ENCODE assay signal across 23 cellular contexts in the genomic region with DNA sequence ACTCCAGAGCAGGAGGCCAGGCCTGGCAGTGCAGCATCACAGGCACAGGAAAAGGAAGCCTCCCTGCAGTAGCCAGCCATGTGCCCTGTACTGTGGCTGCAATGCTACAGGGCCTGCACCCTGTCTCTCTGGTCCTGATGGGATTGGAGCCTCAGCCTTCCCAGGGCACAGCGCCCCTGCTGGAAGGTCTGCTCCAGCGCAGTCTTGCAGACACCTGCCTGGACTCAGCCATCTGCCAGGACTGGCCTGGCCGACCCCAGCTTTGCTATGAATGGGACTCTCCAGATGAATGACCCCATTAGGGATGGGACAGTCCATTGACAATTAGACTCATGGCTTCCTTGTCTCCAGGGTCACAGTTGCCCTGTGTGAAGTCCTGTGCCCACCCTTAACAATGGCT.
DNase-seq lines count a peak whose midpoint lies in the region; ATAC-seq and TF ChIP-seq lines count a peak whose summit lies in the region.
"Had no signal": no experiment of that assay in that cellular context is flagged by ENCODE, and none has a peak within 500 bp of the region (broad histone marks: within the 10 kb centered on the region; RNA-seq: fewer than 3 reads in every experiment).

No MANE protein-coding gene starts in this region.

- no peak overlapping the region for H3K4me2 ChIP-seq in DND-41 (ENCODE audit: insufficient read depth, low read length)

- CTCF ChIA-PET in naive thymus-derived CD4-positive, alpha-beta T cell (lab: Charles Lee) = no interaction called here

- ATAC-seq in DND-41 (ENCODE audit: insufficient read depth, low read depth) (no peak), GM19397 (IDR thresholded peaks at IDR 0.05; ENCODE audit: unreplicated experiment) (no peak)
- peak; percentile 16 for ATAC-seq in naive thymus-derived CD4-positive, alpha-beta T cell

- peaks cover 2 to 52% (median 20%) of the 10 kb centered on the region in 11 donors for H3K9me3 Mint-ChIP-seq in naive thymus-derived CD4-positive, alpha-beta T cell

- WGBS in stomach, 5 donors = 82 to 91% (median 85%) methylated on average over 3 of the region's 3 CpGs; no CpG with 5 or more reads in 1 of the 5 donors

- H3K36me3 ChIP-seq in DND-41 (ENCODE audit: insufficient read depth, low read length) (no peaks in the 10 kb centered on the region), stomach (no peaks in the 10 kb centered on the region)
- no peaks in the 10 kb centered on the region for H3K36me3 ChIP-seq in naive thymus-derived CD4-positive, alpha-beta T cell (ENCODE audit: control insufficient read depth in 2 of 3, insufficient read depth in 3 of 3, low read length in 3 of 3)
- H3K36me3 ChIP-seq: adrenal gland, esophagus muscularis mucosa, ovary, uterus had no signal

- POLR2A ChIA-PET in naive thymus-derived CD4-positive, alpha-beta T cell (lab: Charles Lee) = no interaction called here

- H3K4me1 Mint-ChIP-seq in naive thymus-derived CD4-positive, alpha-beta T cell = peaks cover 0 to 5% (median 0%) of the 10 kb centered on the region in 7 donors

- no peaks in the 10 kb centered on the region for H3K79me2 ChIP-seq in DND-41 (ENCODE audit: insufficient read depth, low read length)

- H3K27me3 ChIP-seq in DND-41 (ENCODE audit: insufficient read depth, low read length, poor library complexity) (no peaks in the 10 kb centered on the region), stomach (no peaks in the 10 kb centered on the region)
- H3K27me3 ChIP-seq in naive thymus-derived CD4-positive, alpha-beta T cell (ENCODE audit: control insufficient read depth in 2 of 2, insufficient read depth in 2 of 2, low read length in 2 of 2) = no peaks in the 10 kb centered on the region
- H3K27me3 ChIP-seq: adrenal gland, esophagus muscularis mucosa, ovary, uterus had no signal

- H2AFZ ChIP-seq in DND-41 (ENCODE audit: low read depth, low read length) = no peak overlapping the region
- H2AFZ ChIP-seq: GM23248 had no signal

- no peak for TF ChIP-seq POLR2A in stomach (IDR thresholded peaks at IDR 0.05)

- H3K27me3 Mint-ChIP-seq in naive thymus-derived CD4-positive, alpha-beta T cell = peaks cover 0 to 1% (median 0%) of the 10 kb centered on the region in 5 donors
- H3K27me3 Mint-ChIP-seq: B cell, IgD-negative memory B cell had no signal

- no peak overlapping the region for H3K9ac ChIP-seq in DND-41 (ENCODE audit: low read depth, low read length)
- H3K9ac ChIP-seq: GM23248 had no signal

- H3K4me1 ChIP-seq in DND-41 (ENCODE audit: insufficient read depth, low read length) (no peaks in the 10 kb centered on the region), stomach (peaks cover 0 to 10% (median 4%) of the 10 kb centered on the region in 4 donors)
- H3K4me1 ChIP-seq in naive thymus-derived CD4-positive, alpha-beta T cell (ENCODE audit: control insufficient read depth in 2 of 2, insufficient read depth in 2 of 2, low read length in 2 of 2) = no peaks in the 10 kb centered on the region
- H3K4me1 ChIP-seq: adrenal gland, esophagus muscularis mucosa, uterus had no signal

- H3K27ac Mint-ChIP-seq in naive thymus-derived CD4-positive, alpha-beta T cell = no peak overlapping the region
- H3K27ac Mint-ChIP-seq: activated B cell treated with CpG ODN at 0.5 μM for 24 hours; activated T-helper 2 cell treated with anti-CD3 and anti-CD28 coated beads, Interferon-gamma antibody, Interleukin-2, Interleukin-4, amounts not matched to agents 10 μg/mL and 5 μg/mL and 100 μg/mL, durations not matched to agents 14 hours and 24 hours and 36 hours; B cell; IgD-negative memory B cell had no signal

- DNase-seq in DND-41 (no peak), SK-MEL-5 (ENCODE audit: low read depth, low spot score) (peak; percentile 3), stomach (no peak), AML-193 (lab: John Stamatoyannopoulos, UW) (no peak)
- DNase-seq in naive thymus-derived CD4-positive, alpha-beta T cell = no peak
- DNase-seq: activated B cell treated with CpG ODN at 0.5 μM for 24 hours, Calu3, glutamatergic neuron, GM23248, mammary epithelial cell, MV-4-11, NCI-H1930, NCI-H446 treated with DMSO at 0.1 percent for 48 hours, ovary, T-helper 2 cell, uterus had no signal

- H3K4me3 ChIP-seq in DND-41 (ENCODE audit: low read depth in 1 of 2, low read length in 2 of 2) (no peak overlapping the region), stomach (no peak overlapping the region)
- H3K4me3 ChIP-seq in naive thymus-derived CD4-positive, alpha-beta T cell (ENCODE audit: low read length) = no peak overlapping the region
- H3K4me3 ChIP-seq: adrenal gland, esophagus muscularis mucosa, GM23248, ovary, uterus had no signal

- peaks cover 0 to 12% (median 4%) of the 10 kb centered on the region in 5 donors for H3K36me3 Mint-ChIP-seq in naive thymus-derived CD4-positive, alpha-beta T cell

- intact Hi-C loops in naive thymus-derived CD4-positive, alpha-beta T cell (cut with micrococcal nuclease) = no loop called here
- intact Hi-C loops in stomach (cut with DNase I; ENCODE audit: low total_unique reads) = no loop called here

- peaks cover 20% of the 10 kb centered on the region for H3K9me3 ChIP-seq in DND-41 (ENCODE audit: insufficient read depth, low read length, severe bottlenecking)
- peaks cover 0 to 19% (median 0%) of the 10 kb centered on the region in 3 experiments for H3K9me3 ChIP-seq in naive thymus-derived CD4-positive, alpha-beta T cell (ENCODE audit: control insufficient read depth in 2 of 3, low read length in 3 of 3)
- peaks cover 0 to 29% (median 20%) of the 10 kb centered on the region in 4 donors for H3K9me3 ChIP-seq in stomach
- H3K9me3 ChIP-seq: ovary, uterus had no signal

- H3K4me3 Mint-ChIP-seq in naive thymus-derived CD4-positive, alpha-beta T cell = no peak overlapping the region
- H3K4me3 Mint-ChIP-seq: activated B cell treated with CpG ODN at 0.5 μM for 24 hours, B cell, IgD-negative memory B cell had no signal

- H3K27ac ChIP-seq in DND-41 (ENCODE audit: low read length) (no peak overlapping the region), stomach (no peak overlapping the region)
- no peak overlapping the region for H3K27ac ChIP-seq in naive thymus-derived CD4-positive, alpha-beta T cell (ENCODE audit: low read depth, low read length)
- H3K27ac ChIP-seq: adrenal gland, esophagus muscularis mucosa, GM23248, ovary, uterus had no signal

- in situ Hi-C loops in SK-MEL-5 (cut with HindIII; ENCODE audit: low pct_unique_long_range_greater_than_20kb, low sequenced_read_pairs) = no loop called here

- no peaks in the 10 kb centered on the region for H4K20me1 ChIP-seq in DND-41 (ENCODE audit: insufficient read depth, low read length)

- TF ChIP-seq CTCF in DND-41 (IDR thresholded peaks at IDR 0.05; ENCODE audit: borderline replicate concordance, extremely low read depth, low read length, poor library complexity, severe bottlenecking) = peak; percentile 20
- TF ChIP-seq CTCF in GM12873 (IDR thresholded peaks at IDR 0.05; ENCODE audit: insufficient read depth, low read depth, low read length, missing control alignments) = peak; percentile 50
- no peak for TF ChIP-seq CTCF in stomach (IDR thresholded peaks at IDR 0.05)

- no peak for TF ChIP-seq EP300 in stomach (IDR thresholded peaks at IDR 0.05)

Comparison
In these comparisons a context has a peak if more than half of its experiments do, and no peak if none do; other contexts are left out.
1. CTCF ChIP-seq: peak in DND-41 (single experiment) and GM12873 (single experiment); none in stomach (0 of 7).